ENCODE assay signal across 7 cellular contexts in genomic region chr5:108899244-108899643, GRCh38.
DNase-seq lines count a peak whose midpoint lies in the region; ATAC-seq and TF ChIP-seq lines count a peak whose summit lies in the region.
"Not testable (repeated sequence)": the region's sequence is repeated elsewhere in the genome, so short reads cannot be mapped to it uniquely, and the experiment has no call there.

No MANE protein-coding gene starts in this region.

- not testable (repeated sequence) for ATAC-seq in RWPE2 (ENCODE audit: low read depth)

- CTCF ChIA-PET in MCF 10A (lab: Yijun Ruan, JAX) = not testable (repeated sequence)

- not testable (repeated sequence) for H3K27me3 Mint-ChIP-seq in HFFc6 (ENCODE audit: insufficient read depth); MCF 10A (ENCODE audit: insufficient read depth, unreplicated experiment)

- H3K4me1 Mint-ChIP-seq in HFFc6 (ENCODE audit: low read depth) (peaks cover 35% of the 10 kb centered on the region), MCF 10A (ENCODE audit: insufficient read depth, unreplicated experiment) (peaks cover 17% of the 10 kb centered on the region)

- not testable (repeated sequence) for BruUV-seq in MCF 10A (replicated peaks; lab: Mats Ljungman, UMichigan)

- peaks cover 12% of the 10 kb centered on the region; the same call in 1 of the 2 replicates for H3K36me3 Mint-ChIP-seq in HFFc6 (ENCODE audit: low read depth)
- peaks cover 17% of the 10 kb centered on the region for H3K36me3 Mint-ChIP-seq in MCF 10A (ENCODE audit: insufficient read depth, unreplicated experiment)

- H3K36me3 ChIP-seq in RWPE2 (ENCODE audit: low read depth) = peaks cover 17% of the 10 kb centered on the region

- H3K4me1 ChIP-seq in RWPE2 (ENCODE audit: insufficient read depth, poor library complexity, severe bottlenecking) = peaks cover 16% of the 10 kb centered on the region

- not testable (repeated sequence) for H3K9me3 Mint-ChIP-seq in HFFc6; MCF 10A (ENCODE audit: unreplicated experiment)

- not testable (repeated sequence) for H3K9me3 ChIP-seq in RWPE2 (ENCODE audit: severe bottlenecking)

- not testable (repeated sequence) for H3K27me3 ChIP-seq in RWPE2 (ENCODE audit: insufficient read depth, poor library complexity, severe bottlenecking)

- H3K27ac Mint-ChIP-seq in HFFc6 = peak overlapping the region; percentile 45
- peak overlapping the region; percentile 14 for H3K27ac Mint-ChIP-seq in MCF 10A (ENCODE audit: low read depth, unreplicated experiment)

- not testable (repeated sequence) for H3K4me3 ChIP-seq in RWPE2 (ENCODE audit: severe bottlenecking); fibroblast of pulmonary artery (replicated peaks; ENCODE audit: low read depth, low read length)

- H3K4me3 Mint-ChIP-seq in HFFc6; MCF 10A (ENCODE audit: unreplicated experiment): not testable (repeated sequence)

- TF ChIP-seq CTCF in HFFc6 (IDR thresholded peaks at IDR 0.05); RWPE2 (IDR thresholded peaks at IDR 0.05; ENCODE audit: poor library complexity, severe bottlenecking); MCF 10A (IDR thresholded peaks at IDR 0.05; ENCODE audit: unreplicated experiment); fibroblast of pulmonary artery (IDR thresholded peaks at IDR 0.05; ENCODE audit: low read length, missing control alignments): not testable (repeated sequence)

- intact Hi-C loops in MCF 10A (cut with micrococcal nuclease) = not testable (repeated sequence)

- peak overlapping the region; percentile 12 for H3K27ac ChIP-seq in RWPE2 (ENCODE audit: poor library complexity, severe bottlenecking)

- POLR2A ChIA-PET in MCF 10A (lab: Yijun Ruan, JAX) = interaction anchor here (0.7 kb wide), 1 partner anchor 510 kb away, joined by 3 read pairs; no protein-coding TSS in a partner anchor

- DNase-seq in HFFc6 = peak; percentile 7
- DNase-seq in RWPE2 (ENCODE audit: low spot score); MCF 10A (ENCODE audit: unreplicated experiment): not testable (repeated sequence)
- peak; percentile 21 for DNase-seq in astrocyte of the hippocampus (ENCODE audit: low read depth, low spot score)
- DNase-seq in fibroblast of pulmonary artery (ENCODE audit: low read depth) = peak; percentile 28
- peak; percentile 38 for DNase-seq in iris pigment epithelial cell (ENCODE audit: low read depth)
- peak; percentile 11 for DNase-seq in renal cortical epithelial cell (ENCODE audit: low read depth)
